Comparison of ENCODE assay signal across 8 cellular contexts in genomic region chr1:36223373-36223995, GRCh38. TPM values are rescaled to one million over a fixed set of nuclear protein-coding genes. Genes with fewer than 3 reads are reported as not detected.
A peak's percentile ranks its signal among the peaks of the same experiment; 100 is the strongest.
DNase-seq lines count a peak whose midpoint lies in the region; ATAC-seq, FAIRE-seq and TF ChIP-seq lines count a peak whose summit lies in the region.

No MANE protein-coding gene starts in this region.

- H3K9me3 Mint-ChIP-seq in astrocyte (ENCODE audit: unreplicated experiment): no peaks in the 10 kb centered on the region
- no peaks in the 10 kb centered on the region for H3K9me3 Mint-ChIP-seq in immature natural killer cell

- H4K20me1 ChIP-seq in OCI-LY3 (ENCODE audit: insufficient read depth, low read length): peaks cover 22% of the 10 kb centered on the region
- H4K20me1 ChIP-seq in astrocyte (ENCODE audit: insufficient read depth, low read length): peaks cover 36% of the 10 kb centered on the region

- no peaks in the 10 kb centered on the region for H3K27me3 ChIP-seq in OCI-LY3 (ENCODE audit: low read depth, low read length)
- no peaks in the 10 kb centered on the region for H3K27me3 ChIP-seq in astrocyte (ENCODE audit: insufficient read depth, low read length)

- H2AFZ ChIP-seq in OCI-LY3 (ENCODE audit: low read depth, low read length) (peak overlapping the region; percentile 90), astrocyte (ENCODE audit: low read depth, low read length) (peak overlapping the region; percentile 67)

- peak overlapping the region; percentile 99 for H3K4me3 Mint-ChIP-seq in astrocyte (ENCODE audit: unreplicated experiment)
- H3K4me3 Mint-ChIP-seq in immature natural killer cell: peak overlapping the region; percentile 93 to 98 (median 93)

- H3K4me1 ChIP-seq in OCI-LY3 (ENCODE audit: low read length) (peaks cover 8% of the 10 kb centered on the region), astrocyte (ENCODE audit: insufficient read depth, low read length) (peaks cover 19% of the 10 kb centered on the region)

- peak overlapping the region; percentile 76 for H3K4me2 ChIP-seq in OCI-LY3 (ENCODE audit: low read length)
- peak overlapping the region; percentile 85 for H3K4me2 ChIP-seq in astrocyte (ENCODE audit: low read length)

- H3K27ac Mint-ChIP-seq in astrocyte (ENCODE audit: unreplicated experiment): peak overlapping the region; percentile 100
- H3K27ac Mint-ChIP-seq in immature natural killer cell: peak overlapping the region; percentile 99 to 100 (median 100)

- H3K36me3 Mint-ChIP-seq in astrocyte (ENCODE audit: low read depth, unreplicated experiment) (peaks cover 1% of the 10 kb centered on the region), immature natural killer cell (peaks cover 0 to 6% (median 6%) of the 10 kb centered on the region in 3 donors)

- no peak for TF ChIP-seq CTCF in AG10803 (conservative IDR thresholded peaks at IDR 0.05; ENCODE audit: low read length)
- no peak for TF ChIP-seq CTCF in OCI-LY3 (IDR thresholded peaks at IDR 0.05; ENCODE audit: low read depth, low read length)
- TF ChIP-seq CTCF in astrocyte (IDR thresholded peaks at IDR 0.05; ENCODE audit: insufficient read depth, low read depth, low read length): no peak

- H3K4me3 ChIP-seq in AG10803 (ENCODE audit: low read length) (peak overlapping the region; percentile 84), OCI-LY3 (ENCODE audit: low read length) (peak overlapping the region; percentile 88), astrocyte (ENCODE audit: insufficient read depth, low read depth, low read length) (peak overlapping the region; percentile 80)

- H3K4me1 Mint-ChIP-seq in astrocyte (ENCODE audit: low read depth, unreplicated experiment) (peaks cover 10% of the 10 kb centered on the region), immature natural killer cell (peaks cover 39 to 44% of the 10 kb centered on the region in 2 donors)

- H3K9me3 ChIP-seq in OCI-LY3 (ENCODE audit: insufficient read depth, low read length): no peaks in the 10 kb centered on the region
- H3K9me3 ChIP-seq in astrocyte (ENCODE audit: insufficient read depth, low read depth, low read length): no peaks in the 10 kb centered on the region

- peak; percentile 24 for ATAC-seq in GM18498 (IDR thresholded peaks at IDR 0.05; ENCODE audit: unreplicated experiment)
- ATAC-seq in HG02938 (IDR thresholded peaks at IDR 0.05; ENCODE audit: unreplicated experiment): peak; percentile 22

- peak; percentile 69 for DNase-seq in AG10803 (ENCODE audit: low read depth)
- DNase-seq in astrocyte (ENCODE audit: low read depth): peak; percentile 65
- DNase-seq in immature natural killer cell: no peak
- DNase-seq in stimulated activated CD4-positive, alpha-beta T cell treated with anti-CD3 and anti-CD28 coated beads, Interleukin-2, amount 100 ng/mL, for 24 hours: peak; percentile 17 to 37
- DNase-seq in COR-L47 (lab: John Stamatoyannopoulos, UW): no peak

- FAIRE-seq in astrocyte (lab: Jason Lieb, UNC): no peak

- H3K9ac ChIP-seq in OCI-LY3 (ENCODE audit: low read length): peak overlapping the region; percentile 76
- H3K9ac ChIP-seq in astrocyte (ENCODE audit: low read length): peak overlapping the region; percentile 95

- H3K79me2 ChIP-seq in OCI-LY3 (ENCODE audit: low read length) (peaks cover 42% of the 10 kb centered on the region), astrocyte (ENCODE audit: insufficient read depth, low read length) (peaks cover 43% of the 10 kb centered on the region)

- peak overlapping the region; percentile 76 for H3K27ac ChIP-seq in OCI-LY3 (ENCODE audit: low read length)
- H3K27ac ChIP-seq in astrocyte (ENCODE audit: low read depth, low read length): peak overlapping the region; percentile 93

- H3K27me3 Mint-ChIP-seq in astrocyte (ENCODE audit: low read depth, unreplicated experiment) (no peaks in the 10 kb centered on the region), immature natural killer cell (ENCODE audit: low read depth in 3 of 3) (peaks cover 13 to 23% (median 17%) of the 10 kb centered on the region in 3 donors)

- H3K36me3 ChIP-seq in OCI-LY3 (replicated peaks; ENCODE audit: low read depth, low read length) (peaks cover 16% of the 10 kb centered on the region), astrocyte (ENCODE audit: insufficient read depth, low read length) (peaks cover 5% of the 10 kb centered on the region)

RNA-seq across cellular contexts. Expression of gene THRAP3, which starts 0.8 kb away (rescaled TPM):
- 109 and 110 TPM in 2 replicates for total RNA-seq in astrocyte
- 100 to 1,000 TPM in 1 of 3 donors, 10 to 100 TPM in 2; 61.6 to 103 (median 70.7) TPM for polyA plus RNA-seq in immature natural killer cell

Comparison
In these comparisons a context has a peak if more than half of its experiments do, and no peak if none do; other contexts are left out.
1. DNase-seq: peak in AG10803 (single experiment), astrocyte (single experiment) and stimulated activated CD4-positive, alpha-beta T cell treated with anti-CD3 and anti-CD28 coated beads, Interleukin-2, amount 100 ng/mL, for 24 hours (2 of 2); none in immature natural killer cell (0 of 3) and COR-L47 (single experiment).
2. Peak in every context shown above with its lines, with median percentiles within 50 percentile points of each other: H3K4me3 ChIP-seq.